ENCODE assay signal across 27 cellular contexts in genomic region chr3:79954756-79955155, GRCh38.
DNase-seq lines count a peak whose midpoint lies in the region; TF ChIP-seq lines count a peak whose summit lies in the region.
"Had no signal": no experiment of that assay in that cellular context is flagged by ENCODE, and none has a peak within 500 bp of the region (broad histone marks: within the 10 kb centered on the region; RNA-seq: fewer than 3 reads in every experiment).

No MANE protein-coding gene starts in this region.

- intact Hi-C loops in PC-9 (cut with micrococcal nuclease; ENCODE audit: unreplicated experiment), result no loop called here

- H3K4me3 ChIP-seq in PC-9 (no peak overlapping the region), epithelial cell of esophagus (ENCODE audit: low read length) (no peak overlapping the region)
- H3K4me3 ChIP-seq: Peyer's patch, prostate gland, right lobe of liver, tibial nerve had no signal

- H3K9me3 ChIP-seq in PC-9 (ENCODE audit: insufficient read depth, low read depth), result no peaks in the 10 kb centered on the region
- H3K9me3 ChIP-seq: Peyer's patch, prostate gland, right lobe of liver had no signal

- H3K4me1 Mint-ChIP-seq in progenitor cell of endocrine pancreas (ENCODE audit: low read depth), result no peaks in the 10 kb centered on the region
- H3K4me1 Mint-ChIP-seq: activated CD4-positive, alpha-beta memory T cell treated with anti-CD3 and anti-CD28 coated beads, Interleukin-2, amount 10 ng/mL, durations not matched to agents 7 days and 5 days; CD4-positive, CD25-positive, alpha-beta regulatory T cell; naive thymus-derived CD4-positive, alpha-beta T cell had no signal

- no peaks in the 10 kb centered on the region for H3K9me2 ChIP-seq in PC-9 (ENCODE audit: insufficient read depth)

- no peaks in the 10 kb centered on the region for H3K36me3 ChIP-seq in PC-9 (ENCODE audit: low read depth)
- H3K36me3 ChIP-seq: Peyer's patch, prostate gland, right lobe of liver, tibial nerve had no signal

- H3K4me1 ChIP-seq in PC-9 (replicated peaks; ENCODE audit: insufficient read depth), result no peaks in the 10 kb centered on the region
- H3K4me1 ChIP-seq: Peyer's patch, prostate gland, right lobe of liver, tibial nerve had no signal

- peaks cover 3% of the 10 kb centered on the region for H3K27me3 Mint-ChIP-seq in progenitor cell of endocrine pancreas
- H3K27me3 Mint-ChIP-seq: activated CD4-positive, alpha-beta memory T cell treated with anti-CD3 and anti-CD28 coated beads, Interleukin-2, amount 10 ng/mL, durations not matched to agents 7 days and 5 days; CD4-positive, CD25-positive, alpha-beta regulatory T cell; naive thymus-derived CD4-positive, alpha-beta T cell had no signal

- H3F3A ChIP-seq in PC-9 (ENCODE audit: insufficient read depth, low read depth), result no peaks in the 10 kb centered on the region

- POLR2A ChIA-PET in PC-9 (lab: Charles Lee; ENCODE audit: unreplicated experiment), result no interaction called here

- DNase-seq in Daoy (ENCODE audit: low read depth), result peak; percentile 15
- DNase-seq in H4 (ENCODE audit: low spot score), result peak; percentile 2
- no peak for DNase-seq in PC-9
- DNase-seq in epithelial cell of esophagus (ENCODE audit: low read depth), result peak; percentile 8
- DNase-seq in GDM1 (lab: John Stamatoyannopoulos, UW), result no peak
- DNase-seq in progenitor cell of endocrine pancreas (ENCODE audit: low spot score, unreplicated experiment), result no peak
- no peak for DNase-seq in Kasumi-1 (lab: John Stamatoyannopoulos, UW)
- DNase-seq: activated CD4-positive, alpha-beta memory T cell treated with anti-CD3 and anti-CD28 coated beads, Interleukin-2, amount 10 ng/mL, durations not matched to agents 7 days and 5 days; activated CD8-positive, alpha-beta memory T cell treated with anti-CD3 and anti-CD28 coated beads, Interleukin-2, amount 50 U/mL, for 4 hours; activated naive CD4-positive, alpha-beta T cell treated with anti-CD3 and anti-CD28 coated beads for 36 hours; CD4-positive, CD25-positive, alpha-beta regulatory T cell; cerebellar nuclear complex; HCEC 1CT; kidney glomerular epithelial cell; naive thymus-derived CD4-positive, alpha-beta T cell; NCI-H1092; NCI-H1694; NCI-H2171 treated with DMSO at 0.1 percent for 48 hours; NCI-H510A; Peyer's patch; right lobe of liver; SHP77 treated with DMSO at 0.1 percent for 48 hours; stimulated activated CD4-positive, alpha-beta T cell treated with anti-CD3 and anti-CD28 coated beads, Interleukin-4, amount 100 ng/mL, for 24 hours had no signal

- no peak for TF ChIP-seq CTCF in PC-9 (conservative IDR thresholded peaks at IDR 0.05)
- TF ChIP-seq CTCF in epithelial cell of esophagus (IDR thresholded peaks at IDR 0.05; ENCODE audit: insufficient read depth, low read depth, low read length, missing control alignments), result no peak
- TF ChIP-seq CTCF in progenitor cell of endocrine pancreas (IDR thresholded peaks at IDR 0.05; ENCODE audit: unreplicated experiment), result no peak

- no peaks in the 10 kb centered on the region for H3K27me3 ChIP-seq in PC-9 (ENCODE audit: insufficient read depth, low read depth)
- H3K27me3 ChIP-seq: Peyer's patch, right lobe of liver, tibial nerve had no signal

- BruUV-seq in PC-9 (replicated peaks; lab: Mats Ljungman, UMichigan), result no TSS peak

- CTCF ChIA-PET in PC-9 (lab: Charles Lee), result no interaction called here

- H3K79me2 ChIP-seq in PC-9 (ENCODE audit: low read depth), result no peaks in the 10 kb centered on the region

- no peak overlapping the region for H3K27ac ChIP-seq in PC-9
- H3K27ac ChIP-seq: KMS-11, Peyer's patch, prostate gland, right lobe of liver, tibial nerve had no signal

- H2AFZ ChIP-seq in PC-9, result peak overlapping the region; percentile 20; the same call in 1 of the 2 replicates

- H3K9me3 Mint-ChIP-seq in progenitor cell of endocrine pancreas (ENCODE audit: low read depth), result no peaks in the 10 kb centered on the region

- no peaks in the 10 kb centered on the region for H3K36me3 Mint-ChIP-seq in progenitor cell of endocrine pancreas (ENCODE audit: insufficient read depth)
- H3K36me3 Mint-ChIP-seq: CD4-positive, CD25-positive, alpha-beta regulatory T cell; naive thymus-derived CD4-positive, alpha-beta T cell had no signal

- H3K4me2 ChIP-seq in PC-9, result no peak overlapping the region
- H3K4me2 ChIP-seq: KMS-11 had no signal

- no peak overlapping the region for H3K27ac Mint-ChIP-seq in progenitor cell of endocrine pancreas
- H3K27ac Mint-ChIP-seq: activated CD4-positive, alpha-beta memory T cell treated with anti-CD3 and anti-CD28 coated beads, Interleukin-2, amount 10 ng/mL, durations not matched to agents 7 days and 5 days; activated naive CD4-positive, alpha-beta T cell treated with anti-CD3 and anti-CD28 coated beads for 36 hours; CD4-positive, CD25-positive, alpha-beta regulatory T cell; naive thymus-derived CD4-positive, alpha-beta T cell; T-helper 2 cell treated with Interferon-gamma antibody and Interleukin-4, amounts not matched to agents 5 μg/mL and 100 μg/mL, for 36 hours had no signal

- no peaks in the 10 kb centered on the region for H4K20me1 ChIP-seq in PC-9 (ENCODE audit: insufficient read depth)

- H3K4me3 Mint-ChIP-seq in progenitor cell of endocrine pancreas (ENCODE audit: low read depth), result no peak overlapping the region
- H3K4me3 Mint-ChIP-seq: activated CD4-positive, alpha-beta memory T cell treated with anti-CD3 and anti-CD28 coated beads, Interleukin-2, amount 10 ng/mL, durations not matched to agents 7 days and 5 days; activated naive CD4-positive, alpha-beta T cell treated with anti-CD3 and anti-CD28 coated beads for 36 hours; CD4-positive, CD25-positive, alpha-beta regulatory T cell; naive thymus-derived CD4-positive, alpha-beta T cell; T-helper 2 cell treated with Interferon-gamma antibody and Interleukin-4, amounts not matched to agents 5 μg/mL and 100 μg/mL, for 36 hours had no signal

Comparison
In these comparisons a context has a peak if more than half of its experiments do, and no peak if none do; other contexts are left out.
1. DNase-seq: peak in Daoy (single experiment), H4 (single experiment) and epithelial cell of esophagus (single experiment); none in PC-9 (0 of 2), GDM1 (single experiment), progenitor cell of endocrine pancreas (single experiment) and Kasumi-1 (0 of 2).